12 cellular contexts compared by ENCODE assay signal in genomic region chr2:241638940-241639339, GRCh38. TPM values are rescaled to one million over a fixed set of nuclear protein-coding genes. Genes with fewer than 3 reads are reported as not detected.
DNase-seq lines count a peak whose midpoint lies in the region; ATAC-seq, FAIRE-seq and TF ChIP-seq lines count a peak whose summit lies in the region.
"Had no signal": no experiment of that assay in that cellular context is flagged by ENCODE, and none has a peak within 500 bp of the region (broad histone marks: within the 10 kb centered on the region; RNA-seq: fewer than 3 reads in every experiment).

No MANE protein-coding gene starts in this region.

- POLR2A ChIA-PET in activated B cell treated with CpG ODN at 0.5 μM for 24 hours (lab: Charles Lee), result interaction anchor here (0.7 to 2.1 kb wide), 2 partner anchors 239 to 324 kb away, joined by 3 to 11 read pairs; partner anchors contain the start of genes HDLBP and SEPTIN2

- no peak overlapping the region for H3K27ac ChIP-seq in spleen
- H3K27ac ChIP-seq: SJSA1 had no signal

- H3K36me3 Mint-ChIP-seq in activated CD4-positive, alpha-beta T cell treated with anti-CD3 and anti-CD28 coated beads, Interleukin-2, amount 10 ng/mL, durations not matched to agents 24 days and 14 days (ENCODE audit: low read depth), result peaks cover 37% of the 10 kb centered on the region
- peaks cover 6% of the 10 kb centered on the region for H3K36me3 Mint-ChIP-seq in activated B cell treated with CpG ODN at 0.5 μM for 24 hours (ENCODE audit: low read depth)

- CTCF ChIA-PET in activated B cell treated with CpG ODN at 0.5 μM for 24 hours (lab: Charles Lee), result no interaction called here

- no peak for ATAC-seq in activated B cell treated with CpG ODN at 0.5 μM for 24 hours (ENCODE audit: low read depth)

- no peak for TF ChIP-seq POLR2A in spleen (IDR thresholded peaks at IDR 0.05)
- TF ChIP-seq POLR2A in H54 (IDR thresholded peaks at IDR 0.05; ENCODE audit: low read depth, low read length), result no peak

- H3K9me3 ChIP-seq in spleen, result peaks cover 0 to 6% (median 0%) of the 10 kb centered on the region in 8 donors
- H3K9me3 ChIP-seq: tibial nerve had no signal

- H3K4me1 Mint-ChIP-seq in activated CD4-positive, alpha-beta T cell treated with anti-CD3 and anti-CD28 coated beads, Interleukin-2, amount 10 ng/mL, durations not matched to agents 24 days and 14 days, result peaks cover 43% of the 10 kb centered on the region
- peaks cover 48% of the 10 kb centered on the region for H3K4me1 Mint-ChIP-seq in activated B cell treated with CpG ODN at 0.5 μM for 24 hours

- peak overlapping the region; percentile 89 for H3K4me3 Mint-ChIP-seq in activated CD4-positive, alpha-beta T cell treated with anti-CD3 and anti-CD28 coated beads, Interleukin-2, amount 10 ng/mL, durations not matched to agents 24 days and 14 days
- H3K4me3 Mint-ChIP-seq in activated B cell treated with CpG ODN at 0.5 μM for 24 hours, result peak overlapping the region; percentile 91

- H3K27me3 Mint-ChIP-seq in activated CD4-positive, alpha-beta T cell treated with anti-CD3 and anti-CD28 coated beads, Interleukin-2, amount 10 ng/mL, durations not matched to agents 24 days and 14 days, result no peaks in the 10 kb centered on the region
- H3K27me3 Mint-ChIP-seq in activated B cell treated with CpG ODN at 0.5 μM for 24 hours, result no peaks in the 10 kb centered on the region

- DNase-seq in activated CD4-positive, alpha-beta T cell treated with anti-CD3 and anti-CD28 coated beads, Interleukin-2, amount 10 ng/mL, durations not matched to agents 24 days and 14 days, result no peak
- no peak for DNase-seq in activated CD4-positive, alpha-beta T cell treated with anti-CD3 and anti-CD28 coated beads, Interleukin-2, amount 50 U/mL, for 1 hour
- DNase-seq in activated B cell treated with CpG ODN at 0.5 μM for 24 hours (no peak), foreskin fibroblast (no peak), spleen (peak; percentile 83), H54 (ENCODE audit: insufficient read length, low spot score) (no peak)
- DNase-seq in central memory CD4-positive, alpha-beta T cell, result no peak
- DNase-seq in activated CD8-positive, alpha-beta memory T cell treated with anti-CD3 and anti-CD28 coated beads, Interleukin-2, amount 50 U/mL, for 48 hours, result no peak
- DNase-seq: amygdala, NCI-H1092 had no signal

- H3K4me1 ChIP-seq in spleen, result peaks cover 23 to 79% (median 55%) of the 10 kb centered on the region in 6 donors

- 93 to 98% (median 97%) methylated on average over 5 to 14 of the region's 14 CpGs for WGBS in spleen, 5 donors

- no peak overlapping the region for H3K27ac Mint-ChIP-seq in activated CD4-positive, alpha-beta T cell treated with anti-CD3 and anti-CD28 coated beads, Interleukin-2, amount 10 ng/mL, durations not matched to agents 24 days and 14 days
- no peak overlapping the region for H3K27ac Mint-ChIP-seq in activated B cell treated with CpG ODN at 0.5 μM for 24 hours

- H3K4me3 ChIP-seq in foreskin fibroblast (ENCODE audit: low read depth in 1 of 2, low read length in 2 of 2) (peak overlapping the region; percentile 75 to 85), spleen (peak overlapping the region in 5 of 8 donors; percentile 3 to 98 (median 91))

- FAIRE-seq in H54 (lab: Jason Lieb, UNC), result no peak

- H3K9me3 Mint-ChIP-seq in activated CD4-positive, alpha-beta T cell treated with anti-CD3 and anti-CD28 coated beads, Interleukin-2, amount 10 ng/mL, durations not matched to agents 24 days and 14 days, result peaks cover 3% of the 10 kb centered on the region
- no peaks in the 10 kb centered on the region for H3K9me3 Mint-ChIP-seq in activated B cell treated with CpG ODN at 0.5 μM for 24 hours

- H3K36me3 ChIP-seq in spleen, result peaks cover 0 to 17% (median 0%) of the 10 kb centered on the region in 6 donors

- intact Hi-C loops in activated CD4-positive, alpha-beta T cell treated with anti-CD3 and anti-CD28 coated beads, Interleukin-2, amount 10 ng/mL, durations not matched to agents 24 days and 14 days (cut with micrococcal nuclease), result loop anchor here (5.0 kb wide), 1 partner anchor 537 kb away; the partner anchor contains the start of gene MTERF4
- intact Hi-C loops in activated B cell treated with CpG ODN at 0.5 μM for 24 hours (cut with micrococcal nuclease) (no loop called here), spleen (cut with DNase I; ENCODE audit: low total_unique reads) (no loop called here)

- H3K27me3 ChIP-seq in spleen (replicated peaks in 1 of 7), result no peaks in the 10 kb centered on the region
- H3K27me3 ChIP-seq: SJSA1, tibial nerve had no signal

- TF ChIP-seq CTCF in activated B cell treated with CpG ODN at 0.5 μM for 24 hours (IDR thresholded peaks at IDR 0.05), result no peak
- TF ChIP-seq CTCF in foreskin fibroblast (IDR thresholded peaks at IDR 0.05; ENCODE audit: low read depth, low read length), result no peak
- no peak for TF ChIP-seq CTCF in spleen (IDR thresholded peaks at IDR 0.05 in 8 of 11, conservative IDR thresholded peaks at IDR 0.05 in 3 of 11)

RNA-seq across cellular contexts. Expression of gene ATG4B, which starts 1.4 kb away (rescaled TPM):
- total RNA-seq in activated CD4-positive, alpha-beta T cell treated with anti-CD3 and anti-CD28 coated beads, Interleukin-2, amount 10 ng/mL, durations not matched to agents 24 days and 14 days, result 109 and 115 TPM in 2 replicates
- total RNA-seq in activated B cell treated with CpG ODN at 0.5 μM for 24 hours (92.6 and 101 TPM in 2 replicates), spleen (100 to 1,000 TPM in 3 of 7 donors, 10 to 100 TPM in 4; 80.0 to 114 (median 97.2) TPM)
- 10 to 100 TPM; 31.1 to 74.5 (median 44.6) TPM for polyA plus RNA-seq in spleen

RNA-seq across cellular contexts. Expression of gene THAP4, which starts 2.0 kb away (rescaled TPM):
- total RNA-seq in activated CD4-positive, alpha-beta T cell treated with anti-CD3 and anti-CD28 coated beads, Interleukin-2, amount 10 ng/mL, durations not matched to agents 24 days and 14 days, result 62.0 and 63.9 TPM in 2 replicates
- total RNA-seq in activated B cell treated with CpG ODN at 0.5 μM for 24 hours (23.7 and 26.7 TPM in 2 replicates), spleen (10 to 100 TPM; 23.5 to 31.5 (median 28.8) TPM)
- polyA plus RNA-seq in spleen, result 10 to 100 TPM; 21.0 to 27.7 (median 23.5) TPM

RNA-seq across cellular contexts. Expression of gene DTYMK, which starts 47.7 kb away (rescaled TPM):
- 110 and 111 TPM in 2 replicates for total RNA-seq in activated CD4-positive, alpha-beta T cell treated with anti-CD3 and anti-CD28 coated beads, Interleukin-2, amount 10 ng/mL, durations not matched to agents 24 days and 14 days
- total RNA-seq in activated B cell treated with CpG ODN at 0.5 μM for 24 hours (29.2 and 34.7 TPM in 2 replicates), spleen (10 to 100 TPM; 14.0 to 27.9 (median 18.1) TPM)
- 10 to 100 TPM; 19.3 to 38.9 (median 31.6) TPM for polyA plus RNA-seq in spleen
